ENCODE assay signal across 17 cellular contexts in the genomic region with DNA sequence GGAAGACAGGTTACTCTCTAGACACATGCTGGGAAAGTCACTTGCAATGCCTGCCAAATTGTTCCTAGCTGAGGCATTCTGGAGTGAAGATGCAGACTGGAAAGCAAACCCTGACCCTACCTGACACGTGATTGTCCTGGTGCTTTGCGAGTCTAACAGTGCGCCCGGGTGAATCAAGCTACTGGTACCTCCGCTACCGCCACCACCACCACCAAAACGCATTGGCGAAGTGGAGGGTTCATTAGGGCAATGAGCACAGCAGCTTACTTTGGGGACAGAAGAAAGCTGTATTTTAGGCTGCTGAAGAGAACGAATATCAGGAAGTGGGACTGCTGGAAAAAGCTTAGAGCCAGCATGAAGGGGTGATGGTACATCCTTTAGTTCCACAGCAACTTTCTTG. TPM values are rescaled to one million over a fixed set of nuclear protein-coding genes. Genes with fewer than 3 reads are reported as not detected.
DNase-seq lines count a peak whose midpoint lies in the region; TF ChIP-seq lines count a peak whose summit lies in the region.
"Had no signal": no experiment of that assay in that cellular context is flagged by ENCODE, and none has a peak within 500 bp of the region (broad histone marks: within the 10 kb centered on the region; RNA-seq: fewer than 3 reads in every experiment).

No MANE protein-coding gene starts in this region.

- H3K9ac ChIP-seq in Karpas-422 (ENCODE audit: low read length) (no peak overlapping the region), H9 (ENCODE audit: extremely low read depth, insufficient read length, low read length) (no peak overlapping the region)

- H2AFZ ChIP-seq in Karpas-422 (ENCODE audit: low read length) (no peak overlapping the region), H9 (ENCODE audit: low read length) (no peak overlapping the region)
- H2AFZ ChIP-seq: PC-9 had no signal

- no peak overlapping the region for H4K8ac ChIP-seq in H9 (replicated peaks; ENCODE audit: insufficient read length, low read depth, low read length)

- H3K9me3 Mint-ChIP-seq in activated CD4-positive, alpha-beta T cell treated with anti-CD3 and anti-CD28 coated beads, Interleukin-2, amount 10 ng/mL, durations not matched to agents 7 days and 5 days: no peaks in the 10 kb centered on the region
- peaks cover 7% of the 10 kb centered on the region for H3K9me3 Mint-ChIP-seq in activated naive CD8-positive, alpha-beta T cell treated with anti-CD3 and anti-CD28 coated beads for 36 hours
- no peaks in the 10 kb centered on the region for H3K9me3 Mint-ChIP-seq in progenitor cell of endocrine pancreas (ENCODE audit: low read depth)
- no peaks in the 10 kb centered on the region for H3K9me3 Mint-ChIP-seq in H9

- no peaks in the 10 kb centered on the region for H3K27me3 Mint-ChIP-seq in activated CD4-positive, alpha-beta T cell treated with anti-CD3 and anti-CD28 coated beads, Interleukin-2, amount 10 ng/mL, durations not matched to agents 7 days and 5 days
- H3K27me3 Mint-ChIP-seq in activated naive CD8-positive, alpha-beta T cell treated with anti-CD3 and anti-CD28 coated beads for 36 hours: no peaks in the 10 kb centered on the region
- H3K27me3 Mint-ChIP-seq in progenitor cell of endocrine pancreas (no peaks in the 10 kb centered on the region), H9 (ENCODE audit: low read depth) (no peaks in the 10 kb centered on the region)

- TF ChIP-seq CTCF in progenitor cell of endocrine pancreas (IDR thresholded peaks at IDR 0.05; ENCODE audit: unreplicated experiment): no peak
- no peak for TF ChIP-seq CTCF in prostate gland (IDR thresholded peaks at IDR 0.05)
- TF ChIP-seq CTCF in H9 (conservative IDR thresholded peaks at IDR 0.05): no peak

- CTCF ChIA-PET in activated CD4-positive, alpha-beta T cell treated with anti-CD3 and anti-CD28 coated beads, Interleukin-2, amount 10 ng/mL, durations not matched to agents 7 days and 5 days (lab: Charles Lee): interaction anchor here (0.9 to 1.7 kb wide), 3 partner anchors 11 to 23 kb away, joined by 3 to 6 read pairs (median 4); no protein-coding TSS in a partner anchor

- H3K27me3 ChIP-seq in Karpas-422 (ENCODE audit: low read length): no peaks in the 10 kb centered on the region
- no peaks in the 10 kb centered on the region for H3K27me3 ChIP-seq in prostate gland (replicated peaks; ENCODE audit: insufficient read depth)
- no peaks in the 10 kb centered on the region for H3K27me3 ChIP-seq in H9 (ENCODE audit: insufficient read depth, low read length)

- no peak overlapping the region for H3K23ac ChIP-seq in H9 (ENCODE audit: insufficient read length, low read depth, low read length)

- no peak overlapping the region for H2AK5ac ChIP-seq in H9 (ENCODE audit: insufficient read length, low read length)

- H3K27ac ChIP-seq in Karpas-422 (ENCODE audit: low read length) (peak overlapping the region; percentile 62), prostate gland (no peak overlapping the region), H9 (ENCODE audit: insufficient read length, low read depth, low read length) (no peak overlapping the region)
- H3K27ac ChIP-seq: A549, left ventricle myocardium inferior, PC-9 had no signal

- H3K4me3 ChIP-seq in Karpas-422 (ENCODE audit: low read length) (no peak overlapping the region), prostate gland (no peak overlapping the region)
- H3K4me3 ChIP-seq: A549, left ventricle myocardium inferior, PC-9, smooth muscle cell had no signal

- H3K36me3 Mint-ChIP-seq in activated CD4-positive, alpha-beta T cell treated with anti-CD3 and anti-CD28 coated beads, Interleukin-2, amount 10 ng/mL, durations not matched to agents 7 days and 5 days (ENCODE audit: low read depth): peaks cover 82% of the 10 kb centered on the region
- H3K36me3 Mint-ChIP-seq in activated naive CD8-positive, alpha-beta T cell treated with anti-CD3 and anti-CD28 coated beads for 36 hours: peaks cover 73% of the 10 kb centered on the region
- H3K36me3 Mint-ChIP-seq in progenitor cell of endocrine pancreas (ENCODE audit: insufficient read depth) (peaks cover 35% of the 10 kb centered on the region), H9 (ENCODE audit: insufficient read depth in 1 of 3, low read depth in 3 of 3) (peaks cover 36 to 73% (median 71%) of the 10 kb centered on the region in 3 experiments; a peak in 6 of 7 replicates)

- no peak overlapping the region for H3K4ac ChIP-seq in H9 (ENCODE audit: low read depth, low read length)

- H2BK120ac ChIP-seq in H9 (ENCODE audit: low read depth, low read length, poor library complexity, severe bottlenecking): no peak overlapping the region

- H3K4me1 ChIP-seq in Karpas-422 (ENCODE audit: low read length): peaks cover 53% of the 10 kb centered on the region
- no peaks in the 10 kb centered on the region for H3K4me1 ChIP-seq in prostate gland (replicated peaks)
- no peaks in the 10 kb centered on the region for H3K4me1 ChIP-seq in H9 (ENCODE audit: insufficient read depth, low read length)

- no peak overlapping the region for H3K56ac ChIP-seq in H9 (ENCODE audit: insufficient read length, low read depth, low read length)

- no peak overlapping the region for H2BK12ac ChIP-seq in H9 (ENCODE audit: insufficient read length, low read depth, low read length)

- intact Hi-C loops in prostate gland (cut with DNase I): no loop called here

- H3K27ac Mint-ChIP-seq in activated CD4-positive, alpha-beta T cell treated with anti-CD3 and anti-CD28 coated beads, Interleukin-2, amount 10 ng/mL, durations not matched to agents 7 days and 5 days: peak overlapping the region; percentile 82
- H3K27ac Mint-ChIP-seq in activated naive CD8-positive, alpha-beta T cell treated with anti-CD3 and anti-CD28 coated beads for 36 hours: peak overlapping the region; percentile 92
- peak overlapping the region; percentile 31 for H3K27ac Mint-ChIP-seq in progenitor cell of endocrine pancreas
- peak overlapping the region in 1 of 3 experiments; percentile 44; a peak in 1 of 7 replicates for H3K27ac Mint-ChIP-seq in H9

- H3K4me1 Mint-ChIP-seq in activated CD4-positive, alpha-beta T cell treated with anti-CD3 and anti-CD28 coated beads, Interleukin-2, amount 10 ng/mL, durations not matched to agents 7 days and 5 days: peaks cover 63% of the 10 kb centered on the region
- peaks cover 74% of the 10 kb centered on the region for H3K4me1 Mint-ChIP-seq in activated naive CD8-positive, alpha-beta T cell treated with anti-CD3 and anti-CD28 coated beads for 36 hours
- H3K4me1 Mint-ChIP-seq in progenitor cell of endocrine pancreas (ENCODE audit: low read depth) (no peaks in the 10 kb centered on the region), H9 (no peaks in the 10 kb centered on the region)

- no peak for TF ChIP-seq POLR2A in prostate gland (IDR thresholded peaks at IDR 0.05)

- no peaks in the 10 kb centered on the region for H3K9me2 ChIP-seq in Karpas-422 (replicated peaks; ENCODE audit: insufficient read depth, low read length)

- no peak overlapping the region for H3K18ac ChIP-seq in H9 (ENCODE audit: insufficient read length, low read depth, low read length)

- no peak overlapping the region for H2BK20ac ChIP-seq in H9 (ENCODE audit: low read depth, low read length, poor library complexity, severe bottlenecking)

- H3K79me2 ChIP-seq in Karpas-422 (ENCODE audit: low read length) (peaks cover 36% of the 10 kb centered on the region), H9 (ENCODE audit: insufficient read depth, low read length) (no peaks in the 10 kb centered on the region)

- no peak overlapping the region for H2BK5ac ChIP-seq in H9 (ENCODE audit: insufficient read length, low read length)

- peaks cover 2% of the 10 kb centered on the region for H3K79me1 ChIP-seq in H9 (ENCODE audit: insufficient read depth, low read depth, low read length, poor library complexity, severe bottlenecking)

- H3K4me3 Mint-ChIP-seq in activated CD4-positive, alpha-beta T cell treated with anti-CD3 and anti-CD28 coated beads, Interleukin-2, amount 10 ng/mL, durations not matched to agents 7 days and 5 days: no peak overlapping the region
- no peak overlapping the region for H3K4me3 Mint-ChIP-seq in activated naive CD8-positive, alpha-beta T cell treated with anti-CD3 and anti-CD28 coated beads for 36 hours
- H3K4me3 Mint-ChIP-seq in progenitor cell of endocrine pancreas (ENCODE audit: low read depth) (no peak overlapping the region), H9 (no peak overlapping the region)

- H2BK15ac ChIP-seq in H9 (ENCODE audit: low read depth, low read length): no peak overlapping the region

- POLR2A ChIA-PET in activated CD4-positive, alpha-beta T cell treated with anti-CD3 and anti-CD28 coated beads, Interleukin-2, amount 10 ng/mL, durations not matched to agents 7 days and 5 days (lab: Charles Lee): interaction anchor here (0.9 kb wide), 1 partner anchor 12 kb away, joined by 5 read pairs; no protein-coding TSS in a partner anchor

- H3K9me3 ChIP-seq in Karpas-422 (ENCODE audit: low read length) (no peaks in the 10 kb centered on the region), prostate gland (no peaks in the 10 kb centered on the region), H9 (ENCODE audit: control insufficient read depth, low read depth, low read length) (no peaks in the 10 kb centered on the region)
- H3K9me3 ChIP-seq: A549, left ventricle myocardium inferior had no signal

- whole genome bisulfite sequencing in prostate gland: 93% methylated on average over 9 of the region's 9 CpGs
- no CpG with 5 or more reads among the region's 9 CpGs for WGBS in H9 (ENCODE audit: extremely low coverage, insufficient read length, low lambda C conversion rate)

- no peak overlapping the region for H3K14ac ChIP-seq in H9 (ENCODE audit: insufficient read depth, low read length)

- H3K4me2 ChIP-seq in Karpas-422 (ENCODE audit: low read depth, low read length, poor library complexity, severe bottlenecking): no peak overlapping the region
- no peak overlapping the region for H3K4me2 ChIP-seq in H9 (ENCODE audit: insufficient read depth, insufficient read length, low read length)
- H3K4me2 ChIP-seq: A549, PC-9, smooth muscle cell had no signal

- no peak overlapping the region for H4K5ac ChIP-seq in H9 (ENCODE audit: insufficient read length, low read depth, low read length)

- H4K20me1 ChIP-seq in Karpas-422 (ENCODE audit: insufficient read depth, low read depth, low read length) (no peaks in the 10 kb centered on the region), H9 (ENCODE audit: control insufficient read depth, insufficient read depth, insufficient read length) (no peaks in the 10 kb centered on the region)

- DNase-seq in activated CD4-positive, alpha-beta T cell treated with anti-CD3 and anti-CD28 coated beads, Interleukin-2, amount 10 ng/mL, durations not matched to agents 7 days and 5 days: no peak
- DNase-seq in activated CD4-positive, alpha-beta T cell treated with anti-CD3 and anti-CD28 coated beads for 48 hours: no peak
- DNase-seq in Karpas-422 (no peak), progenitor cell of endocrine pancreas (ENCODE audit: low spot score, unreplicated experiment) (no peak), cerebellum (ENCODE audit: low spot score) (no peak), prostate gland (ENCODE audit: low spot score) (no peak), H9 (no peak)
- DNase-seq in activated naive CD8-positive, alpha-beta T cell treated with anti-CD3 and anti-CD28 coated beads for 36 hours: no peak
- DNase-seq: activated CD8-positive, alpha-beta memory T cell treated with anti-CD3 and anti-CD28 coated beads for 24 hours; KG1; left ventricle myocardium inferior; NCI-H1092 treated with DMSO at 0.1 percent for 48 hours; NCI-H526 treated with DMSO at 0.1 percent for 48 hours; PC-9; trophoblast cell had no signal

- no peaks in the 10 kb centered on the region for H3K23me2 ChIP-seq in H9 (ENCODE audit: insufficient read length, low read depth, low read length, poor library complexity, severe bottlenecking)

- peaks cover 56% of the 10 kb centered on the region for H3K36me3 ChIP-seq in Karpas-422 (ENCODE audit: insufficient read depth, low read length)
- peaks cover 10 to 22% of the 10 kb centered on the region in 2 donors for H3K36me3 ChIP-seq in prostate gland

- no peak overlapping the region for H3T11ph ChIP-seq in H9 (ENCODE audit: low read length)

- no peak overlapping the region for H4K91ac ChIP-seq in H9 (ENCODE audit: insufficient read length, low read depth, low read length)

RNA-seq across cellular contexts. Expression of a gene that starts 7.0 kb away (rescaled TPM):
- 100 to 1,000 TPM in 1 of 2 experiments, 10 to 100 TPM in 1; 79.9 to 101 TPM for total RNA-seq in activated CD4-positive, alpha-beta T cell treated with anti-CD3 and anti-CD28 coated beads, Interleukin-2, amount 10 ng/mL, durations not matched to agents 7 days and 5 days
- total RNA-seq in Karpas-422 (2014; rRNA removed; shearing (Covaris generic); ENCODE audit: low replicate concordance): 58.6 and 73.1 TPM in 2 replicates
- 10 to 100 TPM; 51.0 to 52.1 TPM for total RNA-seq in activated naive CD8-positive, alpha-beta T cell treated with anti-CD3 and anti-CD28 coated beads for 36 hours
- total RNA-seq in progenitor cell of endocrine pancreas: 67.5 and 71.9 TPM in 2 replicates
- total RNA-seq in cerebellum: 39.9 TPM
- total RNA-seq in prostate gland: 10 to 100 TPM; 33.3 to 54.2 TPM
- 22.3 and 23.3 TPM in 2 replicates for total RNA-seq in H9 (2021)

RNA-seq across cellular contexts. Expression of a gene that starts 14.1 kb away (rescaled TPM):
- total RNA-seq in activated CD4-positive, alpha-beta T cell treated with anti-CD3 and anti-CD28 coated beads, Interleukin-2, amount 10 ng/mL, durations not matched to agents 7 days and 5 days: 100 to 1,000 TPM; 144 to 147 TPM
- 39.4 and 63.0 TPM in 2 replicates for total RNA-seq in Karpas-422 (2014; rRNA removed; shearing (Covaris generic); ENCODE audit: low replicate concordance)
- total RNA-seq in activated naive CD8-positive, alpha-beta T cell treated with anti-CD3 and anti-CD28 coated beads for 36 hours: 100 to 1,000 TPM; 115 to 117 TPM
- total RNA-seq in progenitor cell of endocrine pancreas (42.5 and 46.0 TPM in 2 replicates), cerebellum (12.2 TPM), prostate gland (10 to 100 TPM; 34.3 to 39.3 TPM), H9 (2021) (45.9 and 49.6 TPM in 2 replicates)
